ENCODE assay signal across 9 cellular contexts in genomic region chr13:50893211-50893852, GRCh38. TPM values are rescaled to one million over a fixed set of nuclear protein-coding genes. Genes with fewer than 3 reads are reported as not detected.
DNase-seq lines count a peak whose midpoint lies in the region; ATAC-seq and TF ChIP-seq lines count a peak whose summit lies in the region.
"Had no signal": no experiment of that assay in that cellular context is flagged by ENCODE, and none has a peak within 500 bp of the region (broad histone marks: within the 10 kb centered on the region; RNA-seq: fewer than 3 reads in every experiment).

No MANE protein-coding gene starts in this region.

- no peaks in the 10 kb centered on the region for H3K27me3 ChIP-seq in CD4-positive, alpha-beta memory T cell (ENCODE audit: insufficient read depth, low read length)
- H3K27me3 ChIP-seq in SK-N-SH (ENCODE audit: insufficient read depth) (no peaks in the 10 kb centered on the region), mesenchymal stem cell (ENCODE audit: control insufficient read depth in 1 of 2, insufficient read depth in 1 of 2, low read length in 2 of 2) (peaks cover 0 to 5% of the 10 kb centered on the region in 2 experiments), WERI-Rb-1 (ENCODE audit: insufficient read depth, low read depth, severe bottlenecking) (no peaks in the 10 kb centered on the region)

- no peak overlapping the region for H3K18ac ChIP-seq in mesenchymal stem cell (ENCODE audit: low read depth in 1 of 2, low read length in 2 of 2)

- peak; percentile 43 to 71 (median 59) for DNase-seq in CD4-positive, alpha-beta memory T cell
- DNase-seq in SK-N-SH, result peak; percentile 59
- DNase-seq in mesenchymal stem cell, result peak; percentile 63
- no peak for DNase-seq in left cardiac atrium
- DNase-seq in WERI-Rb-1, result no peak
- no peak for DNase-seq in stimulated activated CD4-positive, alpha-beta T cell treated with anti-CD3 and anti-CD28 coated beads, Interleukin-12 subunit alpha, Interleukin-12 subunit beta, amount 100 ng/mL, for 4 hours

- peak; percentile 32 for TF ChIP-seq RAD21 in SK-N-SH (IDR thresholded peaks at IDR 0.05; ENCODE audit: low read length)

- peak overlapping the region; percentile 69 to 85 (median 82) for H3K4me3 Mint-ChIP-seq in CD4-positive, alpha-beta memory T cell

- WGBS in SK-N-SH (ENCODE audit: low lambda C conversion rate), result 17% methylated on average over 4 of the region's 4 CpGs
- WGBS in mesenchymal stem cell, result 80% methylated on average over 3 of the region's 4 CpGs

- H4K8ac ChIP-seq in mesenchymal stem cell (ENCODE audit: low read length), result no peak overlapping the region

- intact Hi-C loops in CD4-positive, alpha-beta memory T cell (cut with micrococcal nuclease), result loop anchor here (1.0 to 5.0 kb wide), 6 partner anchors 16 to 1101 kb away; partner anchors contain the start of genes KPNA3, RNASEH2B and TRIM13
- intact Hi-C loops in left cardiac atrium (cut with DNase I), result no loop called here

- no peaks in the 10 kb centered on the region for H3F3A ChIP-seq in SK-N-SH (replicated peaks; ENCODE audit: insufficient read depth)

- H3K4me2 ChIP-seq in SK-N-SH, result peak overlapping the region; percentile 38; the same call in 1 of the 2 replicates
- no peak overlapping the region for H3K4me2 ChIP-seq in mesenchymal stem cell (ENCODE audit: low read length, poor library complexity, severe bottlenecking)

- POLR2A ChIA-PET in CD4-positive, alpha-beta memory T cell (lab: Charles Lee; ENCODE audit: partially characterized antibody), result interaction anchor here (0.7 to 6.0 kb wide), 19 partner anchors 9 to 1450 kb away, joined by 3 to 181 read pairs (median 6); partner anchors contain the start of genes CAB39L, INTS6, KPNA3 and RNASEH2B
- POLR2A ChIA-PET in SK-N-SH (lab: Yijun Ruan, JAX), result interaction anchor here (0.7 to 1.4 kb wide), 3 partner anchors 15 to 80 kb away, joined by 3 to 7 read pairs (median 5); no protein-coding TSS in a partner anchor

- CTCF ChIA-PET in CD4-positive, alpha-beta memory T cell (lab: Charles Lee; ENCODE audit: partially characterized antibody), result interaction anchor here (1.0 to 6.1 kb wide), 10 partner anchors 12 to 917 kb away, joined by 3 to 70 read pairs (median 6); partner anchors contain the start of genes RNASEH2B and TRIM13
- CTCF ChIA-PET in SK-N-SH (lab: Yijun Ruan, JAX), result interaction anchor here (0.7 to 8.3 kb wide), 6 partner anchors 17 to 916 kb away, joined by 3 to 47 read pairs (median 3); partner anchors contain the start of gene RNASEH2B

- no peaks in the 10 kb centered on the region for H3K9me3 ChIP-seq in CD4-positive, alpha-beta memory T cell (ENCODE audit: control insufficient read depth in 1 of 2, low read length in 2 of 2)
- H3K9me3 ChIP-seq in SK-N-SH (no peaks in the 10 kb centered on the region), mesenchymal stem cell (ENCODE audit: control insufficient read depth, low read length) (peaks cover 5% of the 10 kb centered on the region), WERI-Rb-1 (ENCODE audit: severe bottlenecking) (no peaks in the 10 kb centered on the region)

- no peak overlapping the region for H2BK120ac ChIP-seq in mesenchymal stem cell (ENCODE audit: low read depth, low read length)

- H2BK5ac ChIP-seq in mesenchymal stem cell (ENCODE audit: low read depth, low read length, poor library complexity, severe bottlenecking), result no peak overlapping the region

- no peak overlapping the region for H3K14ac ChIP-seq in mesenchymal stem cell (ENCODE audit: low read length in 2 of 2)

- H3K4ac ChIP-seq in mesenchymal stem cell (ENCODE audit: low read depth in 1 of 2, low read length in 2 of 2), result no peak overlapping the region

- no peaks in the 10 kb centered on the region for H3K36me3 ChIP-seq in CD4-positive, alpha-beta memory T cell (ENCODE audit: insufficient read depth, low read length)
- no peaks in the 10 kb centered on the region for H3K36me3 ChIP-seq in SK-N-SH (replicated peaks in 1 of 2; ENCODE audit: control insufficient read depth in 1 of 2, insufficient read depth in 2 of 2, low read length in 1 of 2)
- no peaks in the 10 kb centered on the region for H3K36me3 ChIP-seq in mesenchymal stem cell (ENCODE audit: control insufficient read depth in 1 of 2, insufficient read depth in 2 of 2, low read depth in 1 of 2, low read length in 2 of 2)
- H3K36me3 ChIP-seq in WERI-Rb-1, result no peaks in the 10 kb centered on the region

- peak overlapping the region; percentile 69 for H3K27ac ChIP-seq in CD4-positive, alpha-beta memory T cell (ENCODE audit: low read depth, low read length)
- H3K27ac ChIP-seq in SK-N-SH (ENCODE audit: low read depth in 2 of 2, low read length in 1 of 2) (peak overlapping the region; percentile 25 to 92; a peak in 3 of 4 replicates), mesenchymal stem cell (ENCODE audit: low read length, poor library complexity, severe bottlenecking) (no peak overlapping the region), WERI-Rb-1 (no peak overlapping the region)

- H3K23ac ChIP-seq in mesenchymal stem cell (ENCODE audit: low read length in 2 of 2), result no peak overlapping the region

- no peaks in the 10 kb centered on the region for H3K9me2 ChIP-seq in SK-N-SH

- no peak overlapping the region for H2BK15ac ChIP-seq in mesenchymal stem cell (ENCODE audit: low read depth, poor library complexity, severe bottlenecking)

- H4K20me1 ChIP-seq in SK-N-SH (ENCODE audit: insufficient read depth), result no peaks in the 10 kb centered on the region

- H3K36me3 Mint-ChIP-seq in CD4-positive, alpha-beta memory T cell, result peaks cover 0 to 6% of the 10 kb centered on the region in 2 donors

- TF ChIP-seq CTCF in SK-N-SH (IDR thresholded peaks at IDR 0.05), result no peak
- no peak for TF ChIP-seq CTCF in WERI-Rb-1 (IDR thresholded peaks at IDR 0.05; ENCODE audit: low read depth, low read length)

- peaks cover 0 to 2% of the 10 kb centered on the region in 2 donors for H3K27me3 Mint-ChIP-seq in CD4-positive, alpha-beta memory T cell

- no peaks in the 10 kb centered on the region for H3K79me2 ChIP-seq in SK-N-SH (ENCODE audit: insufficient read depth)

- peak in 1 of 2 experiments; percentile 94; a peak in 2 of 4 replicates for TF ChIP-seq EP300 in SK-N-SH (IDR thresholded peaks at IDR 0.05; ENCODE audit: borderline replicate concordance in 1 of 2, low read depth in 1 of 2, low read length in 1 of 2)

- peaks cover 35 to 46% (median 39%) of the 10 kb centered on the region in 4 donors for H3K4me1 Mint-ChIP-seq in CD4-positive, alpha-beta memory T cell

- H3K79me1 ChIP-seq in mesenchymal stem cell (replicated peaks; ENCODE audit: low read length, poor library complexity, severe bottlenecking), result no peaks in the 10 kb centered on the region

- no peak overlapping the region for H2BK12ac ChIP-seq in mesenchymal stem cell (ENCODE audit: low read length in 2 of 2)

- H3K4me3 ChIP-seq in CD4-positive, alpha-beta memory T cell (ENCODE audit: low read length in 2 of 2), result peak overlapping the region; percentile 42 to 50
- no peak overlapping the region; a peak in 1 of 4 replicates for H3K4me3 ChIP-seq in SK-N-SH (ENCODE audit: low read depth in 2 of 2, low read length in 1 of 2)
- no peak overlapping the region for H3K4me3 ChIP-seq in mesenchymal stem cell (ENCODE audit: insufficient read depth in 1 of 2, low read depth in 1 of 2, low read length in 2 of 2)
- H3K4me3 ChIP-seq in WERI-Rb-1 (ENCODE audit: low read depth, low read length), result no peak overlapping the region

- H2AFZ ChIP-seq in SK-N-SH (ENCODE audit: low read depth), result peak overlapping the region; percentile 57
- H2AFZ ChIP-seq in mesenchymal stem cell (ENCODE audit: low read depth, low read length), result no peak overlapping the region

- peak overlapping the region; percentile 78 to 97 (median 95) for H3K27ac Mint-ChIP-seq in CD4-positive, alpha-beta memory T cell

- H4K91ac ChIP-seq in mesenchymal stem cell (ENCODE audit: low read length), result no peak overlapping the region

- ATAC-seq in GM19351 (IDR thresholded peaks at IDR 0.05; ENCODE audit: unreplicated experiment) (peak; percentile 80), HG03354 (IDR thresholded peaks at IDR 0.05; ENCODE audit: poor library complexity, severe bottlenecking, unreplicated experiment) (peak; percentile 85), left cardiac atrium (no peak)

- H3K4me1 ChIP-seq in CD4-positive, alpha-beta memory T cell (ENCODE audit: insufficient read depth, low read length), result peaks cover 45% of the 10 kb centered on the region
- H3K4me1 ChIP-seq in SK-N-SH (ENCODE audit: control insufficient read depth in 1 of 2, insufficient read depth in 2 of 2, low read depth in 1 of 2, low read length in 1 of 2) (peaks cover 0 to 17% of the 10 kb centered on the region in 2 experiments; a peak in 2 of 4 replicates), mesenchymal stem cell (ENCODE audit: control insufficient read depth, insufficient read depth, low read depth, low read length) (no peaks in the 10 kb centered on the region)

- H3K9ac ChIP-seq in SK-N-SH (no peak overlapping the region), mesenchymal stem cell (ENCODE audit: low read length) (peak overlapping the region; percentile 3)

- H3K9me3 Mint-ChIP-seq in CD4-positive, alpha-beta memory T cell, result peaks cover 0 to 3% (median 0%) of the 10 kb centered on the region in 8 donors

- no peak overlapping the region for H2AK5ac ChIP-seq in mesenchymal stem cell (ENCODE audit: low read length, severe bottlenecking)

TF ChIP-seq in SK-N-SH, 30 proteins besides CTCF, POLR2A, EP300 and RAD21 (continues in another document):
- TF ChIP-seq TAF1 (IDR thresholded peaks at IDR 0.05; ENCODE audit: borderline replicate concordance, low read depth, low read length), result no peak
- peak; percentile 78 for TF ChIP-seq TCF12 (IDR thresholded peaks at IDR 0.05)
- TF ChIP-seq SIN3A (IDR thresholded peaks at IDR 0.05; ENCODE audit: borderline replicate concordance, low read depth, low read length), result no peak
- TF ChIP-seq GATA2 (CRISPR knock-in tag; IDR thresholded peaks at IDR 0.05), result peak; percentile 89
- TF ChIP-seq MXI1 (IDR thresholded peaks at IDR 0.05; ENCODE audit: low read depth, low read length), result peak; percentile 83
- no peak for TF ChIP-seq NRF1 (IDR thresholded peaks at IDR 0.05; ENCODE audit: low read depth, low read length)
- peak; percentile 71 for TF ChIP-seq FOXJ3 (CRISPR knock-in tag; IDR thresholded peaks at IDR 0.05)
- TF ChIP-seq POLR2AphosphoS5 (IDR thresholded peaks at IDR 0.05; ENCODE audit: low read depth, low read length), result 0 out of 2 replicates have a peak, but pooled peaks have one; percentile 9

RNA-seq across cellular contexts. Expression of gene RNASEH2B, which starts 16.3 kb away (rescaled TPM):
- total RNA-seq in CD4-positive, alpha-beta memory T cell, result 10 to 100 TPM; 88.9 to 96.2 TPM
- 100 to 1,000 TPM; 111 to 133 TPM for polyA plus RNA-seq in CD4-positive, alpha-beta memory T cell
- polyA plus RNA-seq in SK-N-SH (2012; rRNA removed), result 13.0 and 18.3 TPM in 2 replicates
- polyA plus RNA-seq in SK-N-SH (2012; cell fraction: cytosol; rRNA removed), result 23.8 and 34.0 TPM in 2 replicates
- 9.5 and 14.8 TPM in 2 replicates for polyA plus RNA-seq in SK-N-SH (2012; cell fraction: nucleus; rRNA removed)
- 33.5 TPM for polyA plus RNA-seq in mesenchymal stem cell (2013, experiment 1 of 2)
- 35.4 TPM for polyA plus RNA-seq in mesenchymal stem cell (2013, experiment 2 of 2)
- total RNA-seq in left cardiac atrium, result 10 to 100 TPM; 40.7 to 42.8 TPM

RNA-seq across cellular contexts. Expression of gene DLEU7, which starts 49.8 kb away (rescaled TPM):
- total RNA-seq in CD4-positive, alpha-beta memory T cell, result not detected
- polyA plus RNA-seq in CD4-positive, alpha-beta memory T cell, result under 1 TPM in 1 of 2 donors, not detected in 1; 0.22 TPM
- polyA plus RNA-seq in SK-N-SH (2012; rRNA removed), result not detected in 2 replicates
- 0.01 TPM in 1 of 2 replicates, not detected in the other for polyA plus RNA-seq in SK-N-SH (2012; cell fraction: cytosol; rRNA removed)
- not detected in 2 replicates for polyA plus RNA-seq in SK-N-SH (2012; cell fraction: nucleus; rRNA removed)
- polyA plus RNA-seq in mesenchymal stem cell (2013, experiment 1 of 2), result not detected
- not detected for polyA plus RNA-seq in mesenchymal stem cell (2013, experiment 2 of 2)
- total RNA-seq in left cardiac atrium, result under 1 TPM; 0.10 to 0.15 TPM
- total RNA-seq: endothelial cell of umbilical vein had no signal
- polyA plus RNA-seq: endothelial cell of umbilical vein had no signal

Comparison
In these comparisons a context has a peak if more than half of its experiments do, and no peak if none do; other contexts are left out.
1. DNase-seq: peak in CD4-positive, alpha-beta memory T cell (5 of 5), SK-N-SH (single experiment) and mesenchymal stem cell (single experiment); none in left cardiac atrium (single experiment), WERI-Rb-1 (single experiment) and stimulated activated CD4-positive, alpha-beta T cell treated with anti-CD3 and anti-CD28 coated beads, Interleukin-12 subunit alpha, Interleukin-12 subunit beta, amount 100 ng/mL, for 4 hours (single experiment).
2. H3K27ac ChIP-seq: peak in CD4-positive, alpha-beta memory T cell (single experiment) and SK-N-SH (2 of 2); none in mesenchymal stem cell (single experiment) and WERI-Rb-1 (single experiment).
3. H3K4me3 ChIP-seq: peak in CD4-positive, alpha-beta memory T cell (2 of 2); none in SK-N-SH (0 of 2), mesenchymal stem cell (0 of 2) and WERI-Rb-1 (single experiment).
4. ATAC-seq: peak in GM19351 (single experiment) and HG03354 (single experiment); none in left cardiac atrium (0 of 2).